ENCODE assay signal across 1 cellular context in the genomic region with DNA sequence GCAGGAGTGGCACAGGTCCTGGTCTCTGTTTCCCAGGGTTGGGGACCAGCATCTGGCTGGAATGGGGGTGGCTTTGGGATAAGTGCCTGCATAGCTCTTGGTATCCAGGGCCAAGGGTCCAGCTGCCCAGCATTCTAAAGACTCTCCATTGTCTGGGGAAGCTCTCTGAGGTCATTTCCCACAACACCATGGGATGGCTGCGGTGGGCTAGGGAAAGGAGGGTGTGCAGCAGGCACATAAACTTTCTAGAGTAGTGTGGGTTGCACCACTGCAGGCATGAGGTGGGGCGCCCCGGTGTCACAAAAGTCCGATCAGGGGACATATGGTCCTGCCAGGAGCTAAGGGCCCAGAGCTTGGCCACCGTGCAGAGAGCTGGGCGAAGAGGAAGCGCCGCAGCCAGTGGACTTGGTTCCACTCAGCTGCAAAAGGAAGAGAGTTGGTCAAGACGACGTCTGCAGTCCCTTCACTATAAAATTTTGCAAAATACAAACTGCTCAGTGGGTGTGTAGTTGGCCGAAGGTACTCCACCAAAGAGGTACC.
TF ChIP-seq lines count a peak whose summit lies in the region.

No MANE protein-coding gene starts in this region.

TF ChIP-seq in H1, 55 proteins besides CTCF, POLR2A, EP300 and RAD21:
- no peak for TF ChIP-seq EGR1 (IDR thresholded peaks at IDR 0.05; ENCODE audit: borderline replicate concordance, low read depth, low read length)
- no peak for TF ChIP-seq SRF (IDR thresholded peaks at IDR 0.05; ENCODE audit: low read depth, low read length)
- TF ChIP-seq SAP30 (IDR thresholded peaks at IDR 0.05; ENCODE audit: insufficient read depth, insufficient replicate concordance, low read length): no peak
- TF ChIP-seq CTBP2 (IDR thresholded peaks at IDR 0.05; ENCODE audit: borderline replicate concordance, insufficient read depth, insufficient read length, low read length): no peak
TF ChIP-seq in H1: peak in this region for 0.
